12 cellular contexts compared by ENCODE assay signal in genomic region chr9:89729954-89730530, GRCh38.
"Had no signal": no experiment of that assay in that cellular context is flagged by ENCODE, and none has a peak within 500 bp of the region (broad histone marks: within the 10 kb centered on the region; RNA-seq: fewer than 3 reads in every experiment).

No MANE protein-coding gene starts in this region.

- H3K9me3 ChIP-seq: esophagus muscularis mucosa, heart right ventricle, SJCRH30, stomach had no signal

- H3K36me3 ChIP-seq: esophagus muscularis mucosa, heart right ventricle, SJCRH30, stomach had no signal

- H3K27me3 Mint-ChIP-seq: type B pancreatic cell had no signal

- H3K4me3 ChIP-seq: esophagus muscularis mucosa, heart right ventricle, SJCRH30, stomach had no signal

- H3K36me3 Mint-ChIP-seq: type B pancreatic cell had no signal

- H3K27me3 ChIP-seq: esophagus muscularis mucosa, SJCRH30, stomach had no signal

- H3K9me3 Mint-ChIP-seq: activated CD4-positive, alpha-beta T cell treated with anti-CD3 and anti-CD28 coated beads, Interleukin-2, amount 10 ng/mL, durations not matched to agents 7 days and 5 days; nephron progenitor cell; type B pancreatic cell had no signal

- DNase-seq: activated CD4-positive, alpha-beta T cell treated with anti-CD3 and anti-CD28 coated beads, Interleukin-2, amount 10 ng/mL, durations not matched to agents 7 days and 5 days; activated naive CD4-positive, alpha-beta T cell treated with Interleukin-2 at 50 U/mL for 16 hours; effector CD8-positive, alpha-beta T cell; heart right ventricle; occipital lobe had no signal

- H3K27ac ChIP-seq: esophagus muscularis mucosa, heart right ventricle, SJCRH30 had no signal

- H3K4me3 Mint-ChIP-seq: activated CD4-positive, alpha-beta T cell treated with anti-CD3 and anti-CD28 coated beads, Interleukin-2, amount 10 ng/mL, durations not matched to agents 7 days and 5 days; nephron progenitor cell; T-helper 1 cell treated with Interleukin-12 subunit alpha and Interleukin-12 subunit beta and Interleukin-4 antibody, amounts not matched to agents 30 μg/mL and 1 μg/mL, for 36 hours; type B pancreatic cell had no signal

- ATAC-seq: heart right ventricle had no signal

- H3K27ac Mint-ChIP-seq: activated CD4-positive, alpha-beta T cell treated with anti-CD3 and anti-CD28 coated beads, Interleukin-2, amount 10 ng/mL, durations not matched to agents 7 days and 5 days; nephron progenitor cell; progenitor cell of endocrine pancreas; T-helper 1 cell treated with Interleukin-12 subunit alpha and Interleukin-12 subunit beta and Interleukin-4 antibody, amounts not matched to agents 30 μg/mL and 1 μg/mL, for 36 hours; type B pancreatic cell had no signal
